In the genomic region with DNA sequence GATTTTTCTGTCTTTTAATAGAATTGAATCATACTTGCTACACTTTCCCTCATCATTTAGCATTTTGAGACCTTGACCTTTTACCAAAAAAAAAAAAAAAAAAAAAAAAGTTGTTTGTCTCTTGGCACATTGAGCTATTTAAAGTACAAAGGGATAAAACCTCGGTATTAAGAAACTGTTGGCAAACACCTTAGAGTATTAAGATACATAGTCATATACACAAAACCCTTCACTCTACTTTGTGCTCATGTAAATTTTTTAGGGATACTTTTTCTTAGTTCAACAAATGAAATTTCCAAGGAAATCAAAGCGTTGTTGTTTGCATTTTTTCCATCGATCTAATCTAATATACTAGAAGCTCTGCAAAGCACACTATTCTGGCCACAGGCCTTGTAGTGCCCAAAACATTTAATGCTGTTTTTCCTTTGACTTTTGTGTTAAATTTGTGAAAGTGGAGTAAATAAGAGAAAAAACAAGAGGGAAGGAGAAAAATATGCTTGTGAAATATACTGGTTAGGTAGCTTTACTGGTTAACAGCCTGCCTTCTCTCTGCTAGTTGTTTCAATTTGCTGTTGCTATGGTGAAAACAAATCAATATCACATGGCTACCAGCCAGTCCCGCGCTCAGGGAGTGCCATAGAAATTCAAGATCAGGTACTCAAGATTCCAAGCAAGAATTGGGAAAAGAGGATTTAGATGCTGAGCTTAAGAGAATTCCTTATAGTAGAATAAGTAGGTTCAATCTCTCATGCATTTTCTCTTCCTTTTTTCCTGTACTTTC, we compare ENCODE assay signal across 8 cellular contexts. TPM values are rescaled to one million over a fixed set of nuclear protein-coding genes. Genes with fewer than 3 reads are reported as not detected.
DNase-seq lines count a peak whose midpoint lies in the region; ATAC-seq and TF ChIP-seq lines count a peak whose summit lies in the region.

No MANE protein-coding gene starts in this region.

- no peak overlapping the region for H3K4me2 ChIP-seq in KMS-11

- H2AFZ ChIP-seq in KMS-11 (ENCODE audit: low read depth), result peak overlapping the region; percentile 30; the same call in 1 of the 2 replicates

- DNase-seq in DMS153 treated with DMSO at 0.1 percent for 48 hours (lab: John Stamatoyannopoulos, UW; ENCODE audit: unreplicated experiment) (peak; percentile 31), fibroblast of pulmonary artery (ENCODE audit: low read depth) (peak; percentile 76), psoas muscle (no peak), hepatic stellate cell (ENCODE audit: low spot score) (no peak)
- DNase-seq in activated CD4-positive, alpha-beta T cell treated with anti-CD3 and anti-CD28 coated beads, Interleukin-2, amount 10 ng/mL, durations not matched to agents 24 days and 14 days, result peak; percentile 73

- no peaks in the 10 kb centered on the region for H3K9me3 ChIP-seq in psoas muscle

- ATAC-seq in psoas muscle (peak in 3 of 4 donors; percentile 27 to 69 (median 65)), GM19023 (IDR thresholded peaks at IDR 0.05; ENCODE audit: unreplicated experiment) (no peak), HG03571 (IDR thresholded peaks at IDR 0.05; ENCODE audit: unreplicated experiment) (no peak)

- H3K27me3 ChIP-seq in KMS-11 (ENCODE audit: insufficient read depth, low read depth) (no peaks in the 10 kb centered on the region), psoas muscle (ENCODE audit: insufficient read depth in 3 of 3, low read length in 2 of 3) (no peaks in the 10 kb centered on the region)

- H3K4me3 Mint-ChIP-seq in activated CD4-positive, alpha-beta T cell treated with anti-CD3 and anti-CD28 coated beads, Interleukin-2, amount 10 ng/mL, durations not matched to agents 24 days and 14 days, result peak overlapping the region; percentile 90

- intact Hi-C loops in activated CD4-positive, alpha-beta T cell treated with anti-CD3 and anti-CD28 coated beads, Interleukin-2, amount 10 ng/mL, durations not matched to agents 24 days and 14 days (cut with micrococcal nuclease), result loop anchor here (5.0 to 10.0 kb wide), 3 partner anchors 97 to 750 kb away; no protein-coding TSS in a partner anchor
- intact Hi-C loops in psoas muscle (cut with DNase I), result loop anchor here (5.0 to 10.0 kb wide), 3 partner anchors 97 to 210 kb away; a partner anchor contains a TSS

- H3K27ac ChIP-seq in KMS-11 (no peak overlapping the region), psoas muscle (peak overlapping the region; percentile 89)

- H3K27ac Mint-ChIP-seq in activated CD4-positive, alpha-beta T cell treated with anti-CD3 and anti-CD28 coated beads, Interleukin-2, amount 10 ng/mL, durations not matched to agents 24 days and 14 days, result peak overlapping the region; percentile 82

- H3K36me3 ChIP-seq in KMS-11 (ENCODE audit: insufficient read depth), result no peaks in the 10 kb centered on the region
- no peaks in the 10 kb centered on the region for H3K36me3 ChIP-seq in psoas muscle (ENCODE audit: insufficient read depth in 1 of 2, low read depth in 1 of 2)

- peak overlapping the region; percentile 44; the same call in 1 of the 2 replicates for H3K9ac ChIP-seq in KMS-11

- H3K4me3 ChIP-seq in KMS-11 (IDR thresholded peaks at IDR 0.05; ENCODE audit: insufficient read depth, low read depth, low read length), result no peak overlapping the region
- H3K4me3 ChIP-seq in fibroblast of pulmonary artery (replicated peaks; ENCODE audit: low read depth, low read length), result peak overlapping the region; percentile 65
- H3K4me3 ChIP-seq in psoas muscle, result peak overlapping the region; percentile 83

- no peak for TF ChIP-seq CTCF in KMS-11 (conservative IDR thresholded peaks at IDR 0.05; ENCODE audit: low read depth, low read length)
- TF ChIP-seq CTCF in fibroblast of pulmonary artery (IDR thresholded peaks at IDR 0.05; ENCODE audit: low read length, missing control alignments), result no peak
- TF ChIP-seq CTCF in psoas muscle (IDR thresholded peaks at IDR 0.05), result no peak

- peaks cover 6% of the 10 kb centered on the region for H3K36me3 Mint-ChIP-seq in activated CD4-positive, alpha-beta T cell treated with anti-CD3 and anti-CD28 coated beads, Interleukin-2, amount 10 ng/mL, durations not matched to agents 24 days and 14 days (ENCODE audit: low read depth)

- H3K4me1 Mint-ChIP-seq in activated CD4-positive, alpha-beta T cell treated with anti-CD3 and anti-CD28 coated beads, Interleukin-2, amount 10 ng/mL, durations not matched to agents 24 days and 14 days, result peaks cover 44% of the 10 kb centered on the region

- H4K20me1 ChIP-seq in KMS-11 (ENCODE audit: insufficient read depth), result no peaks in the 10 kb centered on the region

- 4 to 6% (median 6%) methylated on average over 5 of the region's 5 CpGs for WGBS in psoas muscle, 3 donors

- H3K9me3 Mint-ChIP-seq in activated CD4-positive, alpha-beta T cell treated with anti-CD3 and anti-CD28 coated beads, Interleukin-2, amount 10 ng/mL, durations not matched to agents 24 days and 14 days, result no peaks in the 10 kb centered on the region

- H3K79me2 ChIP-seq in KMS-11 (ENCODE audit: insufficient read depth, low read depth), result no peaks in the 10 kb centered on the region

- H3K27me3 Mint-ChIP-seq in activated CD4-positive, alpha-beta T cell treated with anti-CD3 and anti-CD28 coated beads, Interleukin-2, amount 10 ng/mL, durations not matched to agents 24 days and 14 days, result no peaks in the 10 kb centered on the region

- peaks cover 4% of the 10 kb centered on the region for H3K4me1 ChIP-seq in KMS-11 (ENCODE audit: low read depth, poor library complexity, severe bottlenecking)
- H3K4me1 ChIP-seq in psoas muscle, result peaks cover 40% of the 10 kb centered on the region

RNA-seq across cellular contexts. Expression of a gene that starts 2.6 kb away (rescaled TPM):
- total RNA-seq in activated CD4-positive, alpha-beta T cell treated with anti-CD3 and anti-CD28 coated beads, Interleukin-2, amount 10 ng/mL, durations not matched to agents 24 days and 14 days, result 22.0 and 24.5 TPM in 2 replicates
- total RNA-seq in psoas muscle, result 10 to 100 TPM; 54.3 to 93.1 (median 77.8) TPM
- polyA plus RNA-seq in psoas muscle, result 10 to 100 TPM; 13.3 to 61.9 (median 27.4) TPM

Comparison
In these comparisons a context has a peak if more than half of its experiments do, and no peak if none do; other contexts are left out.
1. DNase-seq: peak in DMS153 treated with DMSO at 0.1 percent for 48 hours (single experiment), activated CD4-positive, alpha-beta T cell treated with anti-CD3 and anti-CD28 coated beads, Interleukin-2, amount 10 ng/mL, durations not matched to agents 24 days and 14 days (single experiment) and fibroblast of pulmonary artery (single experiment); none in psoas muscle (0 of 2) and hepatic stellate cell (single experiment).
2. ATAC-seq: peak in psoas muscle (3 of 4); none in GM19023 (single experiment) and HG03571 (single experiment).